In the genomic region with DNA sequence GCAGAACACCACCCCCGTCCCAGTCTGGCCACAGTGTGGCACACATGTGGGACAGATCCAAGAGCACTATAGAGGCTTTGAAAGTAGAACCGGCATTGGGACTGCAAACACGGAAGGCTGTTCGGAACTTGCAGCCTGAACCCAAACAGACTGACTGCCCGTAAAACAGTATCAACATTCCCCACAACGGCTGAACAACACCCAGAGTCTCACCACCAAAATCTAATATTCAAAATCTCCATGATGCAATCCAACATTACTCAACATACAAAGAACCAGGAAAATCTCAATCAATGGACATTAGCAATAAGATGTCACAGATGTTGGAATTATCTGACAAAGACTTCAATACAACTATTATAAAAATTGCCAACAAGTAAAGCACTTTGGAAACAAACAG, we compare ENCODE assay signal across 1 cellular context.
A peak's percentile ranks its signal among the peaks of the same experiment; 100 is the strongest.
TF ChIP-seq lines count a peak whose summit lies in the region.

No MANE protein-coding gene starts in this region.

TF ChIP-seq in K562, 482 proteins besides CTCF, POLR2A, EP300 and RAD21 (continued from another document):
- TF ChIP-seq HDAC2 (IDR thresholded peaks at IDR 0.05) (no peak), CEBPB (tag; IDR thresholded peaks at IDR 0.05) (peak; percentile 83), CEBPG (CRISPR knock-in tag; IDR thresholded peaks at IDR 0.05) (no peak), CEBPG (tag; conservative IDR thresholded peaks at IDR 0.05 in 1 of 2, IDR thresholded peaks at IDR 0.05 in 1 of 2) (peak; percentile 75 to 76), ZNF75A (CRISPR knock-in tag; IDR thresholded peaks at IDR 0.05) (no peak), ELF2 (CRISPR knock-in tag; IDR thresholded peaks at IDR 0.05) (no peak), ESRRA (IDR thresholded peaks at IDR 0.05; ENCODE audit: borderline replicate concordance, low read depth) (0 out of 2 replicates have a peak, but pooled peaks have one; percentile 7), EP400 (IDR thresholded peaks at IDR 0.05) (peak; percentile 22; the same call in 1 of the 2 replicates), ZFP1 (CRISPR knock-in tag; IDR thresholded peaks at IDR 0.05) (no peak), KLF6 (CRISPR knock-in tag; IDR thresholded peaks at IDR 0.05; ENCODE audit: borderline replicate concordance) (no peak), NCOA2 (IDR thresholded peaks at IDR 0.05; ENCODE audit: partially characterized antibody in 2 of 2) (no peak), RBM17 (IDR thresholded peaks at IDR 0.05; ENCODE audit: borderline replicate concordance, low read depth, low read length) (no peak), NCOR1 (IDR thresholded peaks at IDR 0.05) (no peak), ZNF408 (CRISPR knock-in tag; IDR thresholded peaks at IDR 0.05; ENCODE audit: low read depth) (no peak), MEF2D (tag; conservative IDR thresholded peaks at IDR 0.05; ENCODE audit: low read depth) (no peak)
- TF ChIP-seq, protein P1, sequence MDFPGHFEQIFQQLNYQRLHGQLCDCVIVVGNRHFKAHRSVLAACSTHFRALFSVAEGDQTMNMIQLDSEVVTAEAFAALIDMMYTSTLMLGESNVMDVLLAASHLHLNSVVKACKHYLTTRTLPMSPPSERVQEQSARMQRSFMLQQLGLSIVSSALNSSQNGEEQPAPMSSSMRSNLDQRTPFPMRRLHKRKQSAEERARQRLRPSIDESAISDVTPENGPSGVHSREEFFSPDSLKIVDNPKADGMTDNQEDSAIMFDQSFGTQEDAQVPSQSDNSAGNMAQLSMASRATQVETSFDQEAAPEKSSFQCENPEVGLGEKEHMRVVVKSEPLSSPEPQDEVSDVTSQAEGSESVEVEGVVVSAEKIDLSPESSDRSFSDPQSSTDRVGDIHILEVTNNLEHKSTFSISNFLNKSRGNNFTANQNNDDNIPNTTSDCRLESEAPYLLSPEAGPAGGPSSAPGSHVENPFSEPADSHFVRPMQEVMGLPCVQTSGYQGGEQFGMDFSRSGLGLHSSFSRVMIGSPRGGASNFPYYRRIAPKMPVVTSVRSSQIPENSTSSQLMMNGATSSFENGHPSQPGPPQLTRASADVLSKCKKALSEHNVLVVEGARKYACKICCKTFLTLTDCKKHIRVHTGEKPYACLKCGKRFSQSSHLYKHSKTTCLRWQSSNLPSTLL (IDR thresholded peaks at IDR 0.05), result no peak
- TF ChIP-seq, protein P2, sequence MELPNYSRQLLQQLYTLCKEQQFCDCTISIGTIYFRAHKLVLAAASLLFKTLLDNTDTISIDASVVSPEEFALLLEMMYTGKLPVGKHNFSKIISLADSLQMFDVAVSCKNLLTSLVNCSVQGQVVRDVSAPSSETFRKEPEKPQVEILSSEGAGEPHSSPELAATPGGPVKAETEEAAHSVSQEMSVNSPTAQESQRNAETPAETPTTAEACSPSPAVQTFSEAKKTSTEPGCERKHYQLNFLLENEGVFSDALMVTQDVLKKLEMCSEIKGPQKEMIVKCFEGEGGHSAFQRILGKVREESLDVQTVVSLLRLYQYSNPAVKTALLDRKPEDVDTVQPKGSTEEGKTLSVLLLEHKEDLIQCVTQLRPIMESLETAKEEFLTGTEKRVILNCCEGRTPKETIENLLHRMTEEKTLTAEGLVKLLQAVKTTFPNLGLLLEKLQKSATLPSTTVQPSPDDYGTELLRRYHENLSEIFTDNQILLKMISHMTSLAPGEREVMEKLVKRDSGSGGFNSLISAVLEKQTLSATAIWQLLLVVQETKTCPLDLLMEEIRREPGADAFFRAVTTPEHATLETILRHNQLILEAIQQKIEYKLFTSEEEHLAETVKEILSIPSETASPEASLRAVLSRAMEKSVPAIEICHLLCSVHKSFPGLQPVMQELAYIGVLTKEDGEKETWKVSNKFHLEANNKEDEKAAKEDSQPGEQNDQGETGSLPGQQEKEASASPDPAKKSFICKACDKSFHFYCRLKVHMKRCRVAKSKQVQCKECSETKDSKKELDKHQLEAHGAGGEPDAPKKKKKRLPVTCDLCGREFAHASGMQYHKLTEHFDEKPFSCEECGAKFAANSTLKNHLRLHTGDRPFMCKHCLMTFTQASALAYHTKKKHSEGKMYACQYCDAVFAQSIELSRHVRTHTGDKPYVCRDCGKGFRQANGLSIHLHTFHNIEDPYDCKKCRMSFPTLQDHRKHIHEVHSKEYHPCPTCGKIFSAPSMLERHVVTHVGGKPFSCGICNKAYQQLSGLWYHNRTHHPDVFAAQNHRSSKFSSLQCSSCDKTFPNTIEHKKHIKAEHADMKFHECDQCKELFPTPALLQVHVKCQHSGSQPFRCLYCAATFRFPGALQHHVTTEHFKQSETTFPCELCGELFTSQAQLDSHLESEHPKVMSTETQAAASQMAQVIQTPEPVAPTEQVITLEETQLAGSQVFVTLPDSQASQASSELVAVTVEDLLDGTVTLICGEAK (IDR thresholded peaks at IDR 0.05), result no peak
- TF ChIP-seq, protein P2 (CRISPR knock-in tag; IDR thresholded peaks at IDR 0.05), result no peak
- TF ChIP-seq, protein P3, sequence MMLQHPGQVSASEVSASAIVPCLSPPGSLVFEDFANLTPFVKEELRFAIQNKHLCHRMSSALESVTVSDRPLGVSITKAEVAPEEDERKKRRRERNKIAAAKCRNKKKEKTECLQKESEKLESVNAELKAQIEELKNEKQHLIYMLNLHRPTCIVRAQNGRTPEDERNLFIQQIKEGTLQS (IDR thresholded peaks at IDR 0.05), result peak; percentile 74
- TF ChIP-seq, protein P3 (CRISPR knock-in tag; conservative IDR thresholded peaks at IDR 0.05), result no peak
TF ChIP-seq in K562: peak in this region for 5.
